8 cellular contexts compared by ENCODE assay signal in genomic region chr16:66511615-66512500, GRCh38. TPM values are rescaled to one million over a fixed set of nuclear protein-coding genes. Genes with fewer than 3 reads are reported as not detected.
A peak's percentile ranks its signal among the peaks of the same experiment; 100 is the strongest.
DNase-seq lines count a peak whose midpoint lies in the region; ATAC-seq and TF ChIP-seq lines count a peak whose summit lies in the region.

No MANE protein-coding gene starts in this region.

- intact Hi-C loops in sigmoid colon (cut with DNase I): no loop called here

- H3K4me3 ChIP-seq in gastroesophageal sphincter (no peak overlapping the region), sigmoid colon (no peak overlapping the region)

- TF ChIP-seq POLR2A in gastroesophageal sphincter (IDR thresholded peaks at IDR 0.05): no peak
- no peak for TF ChIP-seq POLR2A in sigmoid colon (IDR thresholded peaks at IDR 0.05)

- TF ChIP-seq CTCF in gastroesophageal sphincter (IDR thresholded peaks at IDR 0.05) (no peak), sigmoid colon (IDR thresholded peaks at IDR 0.05) (no peak)

- H3K27ac ChIP-seq in gastroesophageal sphincter: peak overlapping the region in 3 of 4 donors; percentile 65 to 73 (median 68)
- peak overlapping the region; percentile 57 to 63 (median 60) for H3K27ac ChIP-seq in sigmoid colon

- H3K27me3 ChIP-seq in gastroesophageal sphincter: no peaks in the 10 kb centered on the region
- no peaks in the 10 kb centered on the region for H3K27me3 ChIP-seq in sigmoid colon

- 23 to 31% methylated on average over 6 to 8 of the region's 13 CpGs for WGBS in gastroesophageal sphincter (ENCODE audit: low coverage in 1 of 2), 2 donors
- WGBS in sigmoid colon, 2 donors: 77 to 89% methylated on average over 13 of the region's 13 CpGs

- H3K36me3 ChIP-seq in gastroesophageal sphincter (peaks cover 0 to 66% of the 10 kb centered on the region in 2 donors), sigmoid colon (peaks cover 0 to 55% (median 11%) of the 10 kb centered on the region in 4 donors)

- H3K4me1 ChIP-seq in gastroesophageal sphincter (peaks cover 11 to 71% (median 45%) of the 10 kb centered on the region in 3 donors), sigmoid colon (peaks cover 0 to 42% (median 36%) of the 10 kb centered on the region in 4 donors)

- no peak for TF ChIP-seq EP300 in gastroesophageal sphincter (IDR thresholded peaks at IDR 0.05)
- no peak for TF ChIP-seq EP300 in sigmoid colon (IDR thresholded peaks at IDR 0.05)

- ATAC-seq in SK-N-SH treated with all-trans-retinoic acid at 6 μM for 48 hours: peak; percentile 72
- ATAC-seq in gastroesophageal sphincter: peak; percentile 27
- ATAC-seq in HG03097 (IDR thresholded peaks at IDR 0.05; ENCODE audit: low FRiP score, unreplicated experiment): no peak
- no peak for ATAC-seq in HG03432 (IDR thresholded peaks at IDR 0.05; ENCODE audit: unreplicated experiment)

- H3K9me3 ChIP-seq in gastroesophageal sphincter: no peaks in the 10 kb centered on the region
- H3K9me3 ChIP-seq in sigmoid colon: no peaks in the 10 kb centered on the region

- DNase-seq in H4 (ENCODE audit: low spot score) (peak; percentile 46), sigmoid colon (peak; percentile 61), amniotic stem cell (lab: John Stamatoyannopoulos, UW) (no peak), activated T-cell treated with anti-CD3 and anti-CD28 coated beads for 4 hours (no peak)

TF ChIP-seq in SK-N-SH treated with all-trans-retinoic acid at 6 μM for 48 hours, 23 proteins besides CTCF, POLR2A, EP300 and RAD21:
- TF ChIP-seq BACH2 (CRISPR knock-in tag; IDR thresholded peaks at IDR 0.05; ENCODE audit: borderline replicate concordance) (no peak), ZFP3 (CRISPR knock-in tag; IDR thresholded peaks at IDR 0.05) (peak; percentile 48; the same call in 1 of the 2 replicates), ISL1 (CRISPR knock-in tag; IDR thresholded peaks at IDR 0.05) (peak; percentile 53), ZNF8 (CRISPR knock-in tag; IDR thresholded peaks at IDR 0.05) (no peak), GLIS3 (CRISPR knock-in tag; IDR thresholded peaks at IDR 0.05) (0 out of 2 replicates have a peak, but pooled peaks have one; percentile 13), ZC3H10 (CRISPR knock-in tag; IDR thresholded peaks at IDR 0.05) (no peak)
TF ChIP-seq in SK-N-SH treated with all-trans-retinoic acid at 6 μM for 48 hours: peak in this region for 3.

RNA-seq across cellular contexts. Expression of gene TK2, which starts 38.1 kb away (rescaled TPM):
- 12.0 and 15.5 TPM in 2 replicates for total RNA-seq in H4 (2014; rRNA removed; shearing (Covaris generic))
- 10 to 100 TPM; 32.7 to 42.8 (median 37.0) TPM for total RNA-seq in gastroesophageal sphincter
- 10 to 100 TPM; 17.6 to 32.7 (median 22.2) TPM for total RNA-seq in sigmoid colon
- 10 to 100 TPM in 2 of 3 donors, 1 to 10 TPM in 1; 9.6 to 15.0 (median 11.6) TPM for polyA plus RNA-seq in sigmoid colon

RNA-seq across cellular contexts. Expression of gene CKLF, which starts 40.5 kb away (rescaled TPM):
- total RNA-seq in H4 (2014; rRNA removed; shearing (Covaris generic)): 158 and 163 TPM in 2 replicates
- total RNA-seq in gastroesophageal sphincter: 10 to 100 TPM; 13.1 to 31.5 (median 17.9) TPM
- total RNA-seq in sigmoid colon: 10 to 100 TPM; 24.1 to 53.6 (median 37.3) TPM
- polyA plus RNA-seq in sigmoid colon: 10 to 100 TPM; 40.2 to 57.4 (median 48.6) TPM

RNA-seq across cellular contexts. Expression of gene CMTM1, which starts 54.4 kb away (rescaled TPM):
- total RNA-seq in H4 (2014; rRNA removed; shearing (Covaris generic)): 0.85 and 1.1 TPM in 2 replicates
- under 1 TPM in 1 of 4 donors, not detected in 3; 0.89 TPM for total RNA-seq in gastroesophageal sphincter
- 1 to 10 TPM in 3 of 4 donors, under 1 TPM in 1; 0.71 to 3.0 (median 1.6) TPM for total RNA-seq in sigmoid colon
- polyA plus RNA-seq in sigmoid colon: under 1 TPM in 1 of 3 donors, not detected in 2; 0.85 TPM

Comparison
In these comparisons a context has a peak if more than half of its experiments do, and no peak if none do; other contexts are left out.
1. DNase-seq: peak in H4 (single experiment) and sigmoid colon (single experiment); none in amniotic stem cell (single experiment) and activated T-cell treated with anti-CD3 and anti-CD28 coated beads for 4 hours (single experiment).
2. ATAC-seq: peak in SK-N-SH treated with all-trans-retinoic acid at 6 μM for 48 hours (single experiment) and gastroesophageal sphincter (single experiment); none in HG03097 (single experiment) and HG03432 (single experiment).